In the genomic region with DNA sequence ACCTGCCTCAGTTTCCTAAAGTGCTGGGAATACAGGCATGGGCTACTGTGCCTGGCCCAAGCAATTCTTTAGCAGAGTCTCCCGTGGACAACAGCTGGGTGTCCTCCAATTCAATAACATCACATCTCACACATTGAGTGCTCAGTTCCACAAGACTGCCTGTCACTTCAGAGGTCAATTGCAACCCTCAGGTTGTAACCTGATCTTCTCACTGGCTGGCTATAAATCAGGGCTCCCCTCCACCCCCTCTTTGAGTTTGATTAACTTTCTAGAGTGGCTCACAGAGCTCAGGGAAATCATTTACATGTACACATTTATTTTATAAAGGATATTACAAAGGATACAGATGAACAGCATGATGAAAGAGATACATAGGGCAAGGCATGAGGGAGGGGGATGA, we compare ENCODE assay signal across 24 cellular contexts.
"Had no signal": no experiment of that assay in that cellular context is flagged by ENCODE, and none has a peak within 500 bp of the region (broad histone marks: within the 10 kb centered on the region; RNA-seq: fewer than 3 reads in every experiment).

No MANE protein-coding gene starts in this region.

- H3K4me1 ChIP-seq: colonic mucosa, pancreas, prostate gland, upper lobe of right lung had no signal

- H3K36me3 ChIP-seq: adrenal gland, colonic mucosa, pancreas, prostate gland, sigmoid colon, upper lobe of right lung, WERI-Rb-1 had no signal

- ATAC-seq: body of pancreas; left ventricle myocardium superior; pancreas; stimulated activated effector memory CD8-positive, alpha-beta T cell treated with anti-CD3 and anti-CD28 coated beads, Interleukin-12 subunit alpha, Interleukin-12 subunit beta, amount 100 ng/mL, for 72 hours; upper lobe of right lung had no signal

- H3K27me3 ChIP-seq: adrenal gland, body of pancreas, colonic mucosa, pancreas, sigmoid colon, upper lobe of right lung had no signal

- H3K27ac ChIP-seq: adrenal gland, body of pancreas, colonic mucosa, pancreas, prostate gland, sigmoid colon, upper lobe of right lung, WERI-Rb-1 had no signal

- DNase-seq: activated CD4-positive, alpha-beta T cell treated with anti-CD3 and anti-CD28 coated beads for 48 hours; activated CD4-positive, alpha-beta T cell treated with anti-CD3 and anti-CD28 coated beads, Interleukin-2, amount 50 U/mL, for 48 hours; activated CD8-positive, alpha-beta memory T cell treated with anti-CD3 and anti-CD28 coated beads for 24 hours; activated effector memory CD4-positive, alpha-beta T cell treated with Interleukin-2 at 50 U/mL for 16 hours; activated naive CD4-positive, alpha-beta T cell treated with Interleukin-2 at 50 U/mL for 16 hours; adrenal gland; aorta; body of pancreas; colonic mucosa; effector CD8-positive, alpha-beta T cell; left ventricle myocardium superior; naive B cell; nucleus accumbens; pancreas; retina; sigmoid colon; small intestine; stimulated activated CD4-positive, alpha-beta T cell treated with anti-CD3 and anti-CD28 coated beads, Interleukin-4, amount 100 ng/mL, for 24 hours; substantia nigra; T1000; upper lobe of right lung; WERI-Rb-1 had no signal

- H3K9me3 ChIP-seq: adrenal gland, colonic mucosa, pancreas, prostate gland, sigmoid colon, upper lobe of right lung had no signal

- H3K4me3 ChIP-seq: adrenal gland, body of pancreas, colonic mucosa, pancreas, prostate gland, sigmoid colon, upper lobe of right lung had no signal
